26 cellular contexts compared by ENCODE assay signal in genomic region chr5:58382131-58382534, GRCh38.
A peak's percentile ranks its signal among the peaks of the same experiment; 100 is the strongest.
DNase-seq lines count a peak whose midpoint lies in the region; ATAC-seq, FAIRE-seq and TF ChIP-seq lines count a peak whose summit lies in the region.
"Had no signal": no experiment of that assay in that cellular context is flagged by ENCODE, and none has a peak within 500 bp of the region (broad histone marks: within the 10 kb centered on the region; RNA-seq: fewer than 3 reads in every experiment).

No MANE protein-coding gene starts in this region.

- H4K20me1 ChIP-seq in astrocyte (ENCODE audit: insufficient read depth, low read length): no peaks in the 10 kb centered on the region
- H4K20me1 ChIP-seq: BLaER1 had no signal

- no peaks in the 10 kb centered on the region for H3K4me1 Mint-ChIP-seq in astrocyte (ENCODE audit: low read depth, unreplicated experiment)
- no peaks in the 10 kb centered on the region for H3K4me1 Mint-ChIP-seq in CD8-positive, alpha-beta memory T cell
- H3K4me1 Mint-ChIP-seq: B cell; CD4-positive, CD25-positive, alpha-beta regulatory T cell had no signal

- no peaks in the 10 kb centered on the region for H3K79me2 ChIP-seq in astrocyte (ENCODE audit: insufficient read depth, low read length)

- no peak overlapping the region for H2AFZ ChIP-seq in astrocyte (ENCODE audit: low read depth, low read length)
- H2AFZ ChIP-seq: GM23248 had no signal

- H3K27ac ChIP-seq in right atrium auricular region (peak overlapping the region in 1 of 2 donors; percentile 58), astrocyte (ENCODE audit: low read depth, low read length) (no peak overlapping the region)
- H3K27ac ChIP-seq in CD8-positive, alpha-beta memory T cell (ENCODE audit: low read depth, low read length): no peak overlapping the region
- H3K27ac ChIP-seq: 22Rv1, BLaER1, C4-2B, GM23248 had no signal

- peak; percentile 52 for ATAC-seq in Right ventricle myocardium superior (ENCODE audit: poor library complexity)
- ATAC-seq in Right ventricle myocardium inferior: no peak
- peak; percentile 53 to 78 for ATAC-seq in left cardiac atrium
- ATAC-seq in HG03439 (IDR thresholded peaks at IDR 0.05; ENCODE audit: unreplicated experiment): no peak
- ATAC-seq: CD8-positive, alpha-beta T cell; GM12878 had no signal

- CTCF ChIA-PET in CD8-positive, alpha-beta memory T cell (lab: Charles Lee): interaction anchor here (1.0 kb wide), 1 partner anchor 9 kb away, joined by 4 read pairs; no protein-coding TSS in a partner anchor

- H3K36me3 Mint-ChIP-seq in astrocyte (ENCODE audit: low read depth, unreplicated experiment): no peaks in the 10 kb centered on the region
- H3K36me3 Mint-ChIP-seq in CD8-positive, alpha-beta memory T cell: no peaks in the 10 kb centered on the region
- H3K36me3 Mint-ChIP-seq: CD4-positive, CD25-positive, alpha-beta regulatory T cell; CD8-positive, alpha-beta T cell had no signal

- H3K9ac ChIP-seq in astrocyte (ENCODE audit: low read length): no peak overlapping the region
- H3K9ac ChIP-seq: BLaER1, GM23248 had no signal

- H3K27ac Mint-ChIP-seq in astrocyte (ENCODE audit: unreplicated experiment): no peak overlapping the region
- H3K27ac Mint-ChIP-seq in CD8-positive, alpha-beta memory T cell: no peak overlapping the region
- H3K27ac Mint-ChIP-seq: B cell; CD4-positive, CD25-positive, alpha-beta regulatory T cell; CD8-positive, alpha-beta T cell had no signal

- H3K9me3 Mint-ChIP-seq in astrocyte (ENCODE audit: unreplicated experiment): peaks cover 12% of the 10 kb centered on the region
- H3K9me3 Mint-ChIP-seq in CD8-positive, alpha-beta memory T cell: peaks cover 10 to 19% (median 16%) of the 10 kb centered on the region in 5 donors

- no peak overlapping the region for H3K4me2 ChIP-seq in astrocyte (ENCODE audit: low read length)
- H3K4me2 ChIP-seq: BLaER1 had no signal

- TF ChIP-seq CTCF in right atrium auricular region (IDR thresholded peaks at IDR 0.05) (no peak), astrocyte (IDR thresholded peaks at IDR 0.05; ENCODE audit: insufficient read depth, low read depth, low read length) (no peak)

- intact Hi-C loops in Right ventricle myocardium superior (cut with DNase I): no loop called here
- intact Hi-C loops in Right ventricle myocardium inferior (cut with DNase I): no loop called here
- intact Hi-C loops in left cardiac atrium (cut with DNase I): no loop called here

- no peak overlapping the region for H3K4me3 ChIP-seq in right atrium auricular region
- no peak overlapping the region for H3K4me3 ChIP-seq in astrocyte (ENCODE audit: insufficient read depth, low read depth, low read length)
- H3K4me3 ChIP-seq in CD8-positive, alpha-beta memory T cell (ENCODE audit: low read length): no peak overlapping the region
- H3K4me3 ChIP-seq: BLaER1, GM12878, GM23248 had no signal

- H3K36me3 ChIP-seq in right atrium auricular region: no peaks in the 10 kb centered on the region
- H3K36me3 ChIP-seq in astrocyte (ENCODE audit: insufficient read depth, low read length): no peaks in the 10 kb centered on the region
- H3K36me3 ChIP-seq in CD8-positive, alpha-beta memory T cell (ENCODE audit: insufficient read depth, low read length): no peaks in the 10 kb centered on the region
- H3K36me3 ChIP-seq: BLaER1 had no signal

- peaks cover 0 to 28% of the 10 kb centered on the region in 2 donors for H3K9me3 ChIP-seq in right atrium auricular region
- no peaks in the 10 kb centered on the region for H3K9me3 ChIP-seq in astrocyte (ENCODE audit: insufficient read depth, low read depth, low read length)
- H3K9me3 ChIP-seq in CD8-positive, alpha-beta memory T cell (ENCODE audit: low read length): no peaks in the 10 kb centered on the region

- H3K27me3 Mint-ChIP-seq in astrocyte (ENCODE audit: low read depth, unreplicated experiment): no peaks in the 10 kb centered on the region
- H3K27me3 Mint-ChIP-seq in CD8-positive, alpha-beta memory T cell: peaks cover 2 to 8% of the 10 kb centered on the region in 2 donors
- H3K27me3 Mint-ChIP-seq: CD4-positive, CD25-positive, alpha-beta regulatory T cell had no signal

- H3K4me3 Mint-ChIP-seq in astrocyte (ENCODE audit: unreplicated experiment): no peak overlapping the region
- H3K4me3 Mint-ChIP-seq in CD8-positive, alpha-beta memory T cell: no peak overlapping the region
- H3K4me3 Mint-ChIP-seq: B cell; CD4-positive, CD25-positive, alpha-beta regulatory T cell; CD8-positive, alpha-beta T cell had no signal

- DNase-seq in Right ventricle myocardium superior (no peak), Right ventricle myocardium inferior (ENCODE audit: missing footprints) (no peak), left cardiac atrium (peak; percentile 33), right atrium auricular region (ENCODE audit: low spot score) (no peak), astrocyte (ENCODE audit: low read depth) (no peak), NCI-H2227 treated with DMSO at 0.1 percent for 48 hours (lab: John Stamatoyannopoulos, UW) (no peak)
- DNase-seq in CD8-positive, alpha-beta memory T cell: no peak
- DNase-seq: CD4-positive, CD25-positive, alpha-beta regulatory T cell; CD8-positive, alpha-beta T cell; DMS 273 treated with DMSO at 0.1 percent for 48 hours; DMS79; EL; GDM1; H7; HCEC 1CT had no signal

- peak; percentile 5 for FAIRE-seq in astrocyte (lab: Jason Lieb, UNC)
- FAIRE-seq: A204.1, D721Med, GM12878, GM19239, H1 had no signal

- H3K4me1 ChIP-seq in right atrium auricular region (no peaks in the 10 kb centered on the region), astrocyte (ENCODE audit: insufficient read depth, low read length) (no peaks in the 10 kb centered on the region)
- H3K4me1 ChIP-seq in CD8-positive, alpha-beta memory T cell (ENCODE audit: insufficient read depth, low read length): no peaks in the 10 kb centered on the region
- H3K4me1 ChIP-seq: BLaER1 had no signal

- POLR2A ChIA-PET in CD8-positive, alpha-beta memory T cell (lab: Charles Lee): no interaction called here

- no peaks in the 10 kb centered on the region for H3K27me3 ChIP-seq in right atrium auricular region
- H3K27me3 ChIP-seq in astrocyte (ENCODE audit: insufficient read depth, low read length): no peaks in the 10 kb centered on the region
- H3K27me3 ChIP-seq in CD8-positive, alpha-beta memory T cell (ENCODE audit: insufficient read depth, low read length, poor library complexity, severe bottlenecking): no peaks in the 10 kb centered on the region
- H3K27me3 ChIP-seq: BLaER1 had no signal

Comparison
In these comparisons a context has a peak if more than half of its experiments do, and no peak if none do; other contexts are left out.
1. ATAC-seq: peak in Right ventricle myocardium superior (single experiment) and left cardiac atrium (2 of 2); none in Right ventricle myocardium inferior (single experiment) and HG03439 (single experiment).